ENCODE assay signal across 1 cellular context in the genomic region with DNA sequence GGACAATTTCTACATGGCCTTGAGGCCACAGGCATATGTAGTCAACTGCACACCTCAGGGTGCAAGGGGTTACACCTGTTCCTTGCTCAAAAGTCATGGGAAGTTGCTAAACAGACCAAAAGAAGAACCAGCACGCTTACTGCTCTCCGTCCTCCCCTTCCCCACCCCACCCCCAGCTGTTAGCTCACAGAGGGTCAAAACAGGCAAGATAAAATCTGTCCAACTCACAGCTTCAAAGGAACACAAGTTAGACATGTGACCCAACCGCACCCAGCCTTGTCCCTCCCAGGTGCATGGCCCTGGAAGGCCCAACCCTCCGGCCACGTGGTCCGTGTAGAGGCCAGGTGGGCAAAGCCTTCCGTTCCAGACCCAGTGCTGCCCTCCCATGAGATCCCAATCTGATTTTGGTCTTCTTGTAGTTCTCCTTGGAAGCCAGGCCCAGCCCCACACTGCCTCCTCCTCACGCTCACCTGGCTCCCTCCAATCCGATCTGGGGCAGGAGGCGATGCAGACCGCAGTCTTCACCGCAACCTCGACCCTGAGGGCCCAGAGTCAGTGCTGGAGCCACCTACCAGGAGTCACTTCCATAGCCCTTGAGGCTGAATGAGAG.
A peak's percentile ranks its signal among the peaks of the same experiment; 100 is the strongest.
TF ChIP-seq lines count a peak whose summit lies in the region.

No MANE protein-coding gene starts in this region.

TF ChIP-seq in K562, 482 proteins besides CTCF, POLR2A, EP300 and RAD21 (continued from another document and continues in another):
- TF ChIP-seq, protein P1, sequence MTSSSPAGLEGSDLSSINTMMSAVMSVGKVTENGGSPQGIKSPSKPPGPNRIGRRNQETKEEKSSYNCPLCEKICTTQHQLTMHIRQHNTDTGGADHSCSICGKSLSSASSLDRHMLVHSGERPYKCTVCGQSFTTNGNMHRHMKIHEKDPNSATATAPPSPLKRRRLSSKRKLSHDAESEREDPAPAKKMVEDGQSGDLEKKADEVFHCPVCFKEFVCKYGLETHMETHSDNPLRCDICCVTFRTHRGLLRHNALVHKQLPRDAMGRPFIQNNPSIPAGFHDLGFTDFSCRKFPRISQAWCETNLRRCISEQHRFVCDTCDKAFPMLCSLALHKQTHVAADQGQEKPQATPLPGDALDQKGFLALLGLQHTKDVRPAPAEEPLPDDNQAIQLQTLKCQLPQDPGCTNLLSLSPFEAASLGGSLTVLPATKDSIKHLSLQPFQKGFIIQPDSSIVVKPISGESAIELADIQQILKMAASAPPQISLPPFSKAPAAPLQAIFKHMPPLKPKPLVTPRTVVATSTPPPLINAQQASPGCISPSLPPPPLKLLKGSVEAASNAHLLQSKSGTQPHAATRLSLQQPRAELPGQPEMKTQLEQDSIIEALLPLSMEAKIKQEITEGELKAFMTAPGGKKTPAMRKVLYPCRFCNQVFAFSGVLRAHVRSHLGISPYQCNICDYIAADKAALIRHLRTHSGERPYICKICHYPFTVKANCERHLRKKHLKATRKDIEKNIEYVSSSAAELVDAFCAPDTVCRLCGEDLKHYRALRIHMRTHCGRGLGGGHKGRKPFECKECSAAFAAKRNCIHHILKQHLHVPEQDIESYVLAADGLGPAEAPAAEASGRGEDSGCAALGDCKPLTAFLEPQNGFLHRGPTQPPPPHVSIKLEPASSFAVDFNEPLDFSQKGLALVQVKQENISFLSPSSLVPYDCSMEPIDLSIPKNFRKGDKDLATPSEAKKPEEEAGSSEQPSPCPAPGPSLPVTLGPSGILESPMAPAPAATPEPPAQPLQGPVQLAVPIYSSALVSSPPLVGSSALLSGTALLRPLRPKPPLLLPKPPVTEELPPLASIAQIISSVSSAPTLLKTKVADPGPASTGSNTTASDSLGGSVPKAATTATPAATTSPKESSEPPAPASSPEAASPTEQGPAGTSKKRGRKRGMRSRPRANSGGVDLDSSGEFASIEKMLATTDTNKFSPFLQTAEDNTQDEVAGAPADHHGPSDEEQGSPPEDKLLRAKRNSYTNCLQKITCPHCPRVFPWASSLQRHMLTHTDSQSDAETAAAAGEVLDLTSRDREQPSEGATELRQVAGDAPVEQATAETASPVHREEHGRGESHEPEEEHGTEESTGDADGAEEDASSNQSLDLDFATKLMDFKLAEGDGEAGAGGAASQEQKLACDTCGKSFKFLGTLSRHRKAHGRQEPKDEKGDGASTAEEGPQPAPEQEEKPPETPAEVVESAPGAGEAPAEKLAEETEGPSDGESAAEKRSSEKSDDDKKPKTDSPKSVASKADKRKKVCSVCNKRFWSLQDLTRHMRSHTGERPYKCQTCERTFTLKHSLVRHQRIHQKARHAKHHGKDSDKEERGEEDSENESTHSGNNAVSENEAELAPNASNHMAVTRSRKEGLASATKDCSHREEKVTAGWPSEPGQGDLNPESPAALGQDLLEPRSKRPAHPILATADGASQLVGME (CRISPR knock-in tag; IDR thresholded peaks at IDR 0.05) = peak; percentile 74; the same call in 1 of the 2 replicates
- TF ChIP-seq, protein P2, sequence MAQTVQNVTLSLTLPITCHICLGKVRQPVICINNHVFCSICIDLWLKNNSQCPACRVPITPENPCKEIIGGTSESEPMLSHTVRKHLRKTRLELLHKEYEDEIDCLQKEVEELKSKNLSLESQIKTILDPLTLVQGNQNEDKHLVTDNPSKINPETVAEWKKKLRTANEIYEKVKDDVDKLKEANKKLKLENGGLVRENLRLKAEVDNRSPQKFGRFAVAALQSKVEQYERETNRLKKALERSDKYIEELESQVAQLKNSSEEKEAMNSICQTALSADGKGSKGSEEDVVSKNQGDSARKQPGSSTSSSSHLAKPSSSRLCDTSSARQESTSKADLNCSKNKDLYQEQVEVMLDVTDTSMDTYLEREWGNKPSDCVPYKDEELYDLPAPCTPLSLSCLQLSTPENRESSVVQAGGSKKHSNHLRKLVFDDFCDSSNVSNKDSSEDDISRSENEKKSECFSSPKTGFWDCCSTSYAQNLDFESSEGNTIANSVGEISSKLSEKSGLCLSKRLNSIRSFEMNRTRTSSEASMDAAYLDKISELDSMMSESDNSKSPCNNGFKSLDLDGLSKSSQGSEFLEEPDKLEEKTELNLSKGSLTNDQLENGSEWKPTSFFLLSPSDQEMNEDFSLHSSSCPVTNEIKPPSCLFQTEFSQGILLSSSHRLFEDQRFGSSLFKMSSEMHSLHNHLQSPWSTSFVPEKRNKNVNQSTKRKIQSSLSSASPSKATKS (CRISPR knock-in tag; IDR thresholded peaks at IDR 0.05) = 0 out of 2 replicates have a peak, but pooled peaks have one; percentile 67
- no peak for TF ChIP-seq ZNF3 (CRISPR knock-in tag; IDR thresholded peaks at IDR 0.05)
- peak; percentile 70; the same call in 1 of the 2 replicates for TF ChIP-seq KLF1 (tag; IDR thresholded peaks at IDR 0.05)
- TF ChIP-seq, protein P3, sequence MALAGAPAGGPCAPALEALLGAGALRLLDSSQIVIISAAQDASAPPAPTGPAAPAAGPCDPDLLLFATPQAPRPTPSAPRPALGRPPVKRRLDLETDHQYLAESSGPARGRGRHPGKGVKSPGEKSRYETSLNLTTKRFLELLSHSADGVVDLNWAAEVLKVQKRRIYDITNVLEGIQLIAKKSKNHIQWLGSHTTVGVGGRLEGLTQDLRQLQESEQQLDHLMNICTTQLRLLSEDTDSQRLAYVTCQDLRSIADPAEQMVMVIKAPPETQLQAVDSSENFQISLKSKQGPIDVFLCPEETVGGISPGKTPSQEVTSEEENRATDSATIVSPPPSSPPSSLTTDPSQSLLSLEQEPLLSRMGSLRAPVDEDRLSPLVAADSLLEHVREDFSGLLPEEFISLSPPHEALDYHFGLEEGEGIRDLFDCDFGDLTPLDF (CRISPR knock-in tag; IDR thresholded peaks at IDR 0.05) = no peak
- TF ChIP-seq POLR2AphosphoS2 (IDR thresholded peaks at IDR 0.05; ENCODE audit: low read length) = no peak
- TF ChIP-seq KDM2B (CRISPR knock-in tag; IDR thresholded peaks at IDR 0.05) = 0 out of 2 replicates have a peak, but pooled peaks have one; percentile 74
- TF ChIP-seq NFRKB (IDR thresholded peaks at IDR 0.05; ENCODE audit: low read depth) = peak; percentile 73
- TF ChIP-seq, protein P4, sequence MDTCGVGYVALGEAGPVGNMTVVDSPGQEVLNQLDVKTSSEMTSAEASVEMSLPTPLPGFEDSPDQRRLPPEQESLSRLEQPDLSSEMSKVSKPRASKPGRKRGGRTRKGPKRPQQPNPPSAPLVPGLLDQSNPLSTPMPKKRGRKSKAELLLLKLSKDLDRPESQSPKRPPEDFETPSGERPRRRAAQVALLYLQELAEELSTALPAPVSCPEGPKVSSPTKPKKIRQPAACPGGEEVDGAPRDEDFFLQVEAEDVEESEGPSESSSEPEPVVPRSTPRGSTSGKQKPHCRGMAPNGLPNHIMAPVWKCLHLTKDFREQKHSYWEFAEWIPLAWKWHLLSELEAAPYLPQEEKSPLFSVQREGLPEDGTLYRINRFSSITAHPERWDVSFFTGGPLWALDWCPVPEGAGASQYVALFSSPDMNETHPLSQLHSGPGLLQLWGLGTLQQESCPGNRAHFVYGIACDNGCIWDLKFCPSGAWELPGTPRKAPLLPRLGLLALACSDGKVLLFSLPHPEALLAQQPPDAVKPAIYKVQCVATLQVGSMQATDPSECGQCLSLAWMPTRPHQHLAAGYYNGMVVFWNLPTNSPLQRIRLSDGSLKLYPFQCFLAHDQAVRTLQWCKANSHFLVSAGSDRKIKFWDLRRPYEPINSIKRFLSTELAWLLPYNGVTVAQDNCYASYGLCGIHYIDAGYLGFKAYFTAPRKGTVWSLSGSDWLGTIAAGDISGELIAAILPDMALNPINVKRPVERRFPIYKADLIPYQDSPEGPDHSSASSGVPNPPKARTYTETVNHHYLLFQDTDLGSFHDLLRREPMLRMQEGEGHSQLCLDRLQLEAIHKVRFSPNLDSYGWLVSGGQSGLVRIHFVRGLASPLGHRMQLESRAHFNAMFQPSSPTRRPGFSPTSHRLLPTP (IDR thresholded peaks at IDR 0.05; ENCODE audit: borderline replicate concordance, extremely low read depth, insufficient read length) = no peak
- no peak for TF ChIP-seq GABPB1 (CRISPR knock-in tag; IDR thresholded peaks at IDR 0.05)
- TF ChIP-seq NCOA6 (IDR thresholded peaks at IDR 0.05) = no peak
- no peak for TF ChIP-seq ZNF695 (CRISPR knock-in tag; IDR thresholded peaks at IDR 0.05)
- TF ChIP-seq CHCHD3 (CRISPR knock-in tag; IDR thresholded peaks at IDR 0.05) = no peak
- TF ChIP-seq SUPT5H (IDR thresholded peaks at IDR 0.05) = no peak
- no peak for TF ChIP-seq MBD2 (IDR thresholded peaks at IDR 0.05; ENCODE audit: borderline replicate concordance, low read depth)
- peak; percentile 75 for TF ChIP-seq BRD9 (IDR thresholded peaks at IDR 0.05; ENCODE audit: low read depth, partially characterized antibody)
- TF ChIP-seq, protein P5, sequence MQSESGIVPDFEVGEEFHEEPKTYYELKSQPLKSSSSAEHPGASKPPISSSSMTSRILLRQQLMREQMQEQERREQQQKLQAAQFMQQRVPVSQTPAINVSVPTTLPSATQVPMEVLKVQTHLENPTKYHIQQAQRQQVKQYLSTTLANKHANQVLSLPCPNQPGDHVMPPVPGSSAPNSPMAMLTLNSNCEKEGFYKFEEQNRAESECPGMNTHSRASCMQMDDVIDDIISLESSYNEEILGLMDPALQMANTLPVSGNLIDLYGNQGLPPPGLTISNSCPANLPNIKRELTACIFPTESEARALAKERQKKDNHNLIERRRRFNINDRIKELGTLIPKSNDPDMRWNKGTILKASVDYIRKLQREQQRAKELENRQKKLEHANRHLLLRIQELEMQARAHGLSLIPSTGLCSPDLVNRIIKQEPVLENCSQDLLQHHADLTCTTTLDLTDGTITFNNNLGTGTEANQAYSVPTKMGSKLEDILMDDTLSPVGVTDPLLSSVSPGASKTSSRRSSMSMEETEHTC (IDR thresholded peaks at IDR 0.05) = peak; percentile 92
- TF ChIP-seq NFYB (IDR thresholded peaks at IDR 0.05; ENCODE audit: extremely low read depth, insufficient read length) = no peak
- TF ChIP-seq TEAD2 (tag; IDR thresholded peaks at IDR 0.05) = peak; percentile 62; the same call in 1 of the 2 replicates
- TF ChIP-seq RNF2 (IDR thresholded peaks at IDR 0.05) = peak; percentile 86
- TF ChIP-seq FOSL1 (tag; conservative IDR thresholded peaks at IDR 0.05) = peak; percentile 71
- no peak for TF ChIP-seq COPS2 (conservative IDR thresholded peaks at IDR 0.05)
- peak; percentile 95 for TF ChIP-seq DMBX1 (CRISPR knock-in tag; IDR thresholded peaks at IDR 0.05; ENCODE audit: borderline replicate concordance)
- no peak for TF ChIP-seq RFX1 (IDR thresholded peaks at IDR 0.05)
- TF ChIP-seq, protein P6, sequence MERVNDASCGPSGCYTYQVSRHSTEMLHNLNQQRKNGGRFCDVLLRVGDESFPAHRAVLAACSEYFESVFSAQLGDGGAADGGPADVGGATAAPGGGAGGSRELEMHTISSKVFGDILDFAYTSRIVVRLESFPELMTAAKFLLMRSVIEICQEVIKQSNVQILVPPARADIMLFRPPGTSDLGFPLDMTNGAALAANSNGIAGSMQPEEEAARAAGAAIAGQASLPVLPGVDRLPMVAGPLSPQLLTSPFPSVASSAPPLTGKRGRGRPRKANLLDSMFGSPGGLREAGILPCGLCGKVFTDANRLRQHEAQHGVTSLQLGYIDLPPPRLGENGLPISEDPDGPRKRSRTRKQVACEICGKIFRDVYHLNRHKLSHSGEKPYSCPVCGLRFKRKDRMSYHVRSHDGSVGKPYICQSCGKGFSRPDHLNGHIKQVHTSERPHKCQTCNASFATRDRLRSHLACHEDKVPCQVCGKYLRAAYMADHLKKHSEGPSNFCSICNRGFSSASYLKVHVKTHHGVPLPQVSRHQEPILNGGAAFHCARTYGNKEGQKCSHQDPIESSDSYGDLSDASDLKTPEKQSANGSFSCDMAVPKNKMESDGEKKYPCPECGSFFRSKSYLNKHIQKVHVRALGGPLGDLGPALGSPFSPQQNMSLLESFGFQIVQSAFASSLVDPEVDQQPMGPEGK (CRISPR knock-in tag; IDR thresholded peaks at IDR 0.05; ENCODE audit: borderline replicate concordance) = peak; percentile 39; the same call in 1 of the 2 replicates
- TF ChIP-seq RFX7 (CRISPR knock-in tag; IDR thresholded peaks at IDR 0.05) = no peak
- peak; percentile 80; the same call in 1 of the 2 replicates for TF ChIP-seq ZNF140 (CRISPR knock-in tag; IDR thresholded peaks at IDR 0.05)
- no peak for TF ChIP-seq RFX5 (IDR thresholded peaks at IDR 0.05; ENCODE audit: low read depth, low read length)
- TF ChIP-seq TSC22D4 (tag; IDR thresholded peaks at IDR 0.05) = no peak
- TF ChIP-seq, protein P7, sequence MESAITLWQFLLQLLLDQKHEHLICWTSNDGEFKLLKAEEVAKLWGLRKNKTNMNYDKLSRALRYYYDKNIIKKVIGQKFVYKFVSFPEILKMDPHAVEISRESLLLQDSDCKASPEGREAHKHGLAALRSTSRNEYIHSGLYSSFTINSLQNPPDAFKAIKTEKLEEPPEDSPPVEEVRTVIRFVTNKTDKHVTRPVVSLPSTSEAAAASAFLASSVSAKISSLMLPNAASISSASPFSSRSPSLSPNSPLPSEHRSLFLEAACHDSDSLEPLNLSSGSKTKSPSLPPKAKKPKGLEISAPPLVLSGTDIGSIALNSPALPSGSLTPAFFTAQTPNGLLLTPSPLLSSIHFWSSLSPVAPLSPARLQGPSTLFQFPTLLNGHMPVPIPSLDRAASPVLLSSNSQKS (CRISPR knock-in tag; IDR thresholded peaks at IDR 0.05) = peak; percentile 8; the same call in 1 of the 2 replicates
- TF ChIP-seq RBM25 (IDR thresholded peaks at IDR 0.05; ENCODE audit: low read depth, low read length, severe bottlenecking) = no peak
- 0 out of 2 replicates have a peak, but pooled peaks have one; percentile 37 for TF ChIP-seq PTTG1 (tag; IDR thresholded peaks at IDR 0.05; ENCODE audit: low read depth)
- TF ChIP-seq SOX6 (IDR thresholded peaks at IDR 0.05) = peak; percentile 83
- TF ChIP-seq CHD4 (IDR thresholded peaks at IDR 0.05; ENCODE audit: insufficient read depth, insufficient replicate concordance, low read depth, low read length, poor library complexity, severe bottlenecking) = no peak
- no peak for TF ChIP-seq SP2 (IDR thresholded peaks at IDR 0.05; ENCODE audit: extremely low read depth, low read depth, low read length, poor library complexity, severe bottlenecking)
- no peak for TF ChIP-seq ELF1 (tag; IDR thresholded peaks at IDR 0.05)
- no peak for TF ChIP-seq NFIX (CRISPR knock-in tag; IDR thresholded peaks at IDR 0.05; ENCODE audit: low read depth)
- no peak for TF ChIP-seq PHF21A (IDR thresholded peaks at IDR 0.05; ENCODE audit: borderline replicate concordance, low read depth)
- no peak for TF ChIP-seq ZBTB7A (IDR thresholded peaks at IDR 0.05; ENCODE audit: borderline replicate concordance, control insufficient read depth, low read depth, low read length)
- TF ChIP-seq, protein P8, sequence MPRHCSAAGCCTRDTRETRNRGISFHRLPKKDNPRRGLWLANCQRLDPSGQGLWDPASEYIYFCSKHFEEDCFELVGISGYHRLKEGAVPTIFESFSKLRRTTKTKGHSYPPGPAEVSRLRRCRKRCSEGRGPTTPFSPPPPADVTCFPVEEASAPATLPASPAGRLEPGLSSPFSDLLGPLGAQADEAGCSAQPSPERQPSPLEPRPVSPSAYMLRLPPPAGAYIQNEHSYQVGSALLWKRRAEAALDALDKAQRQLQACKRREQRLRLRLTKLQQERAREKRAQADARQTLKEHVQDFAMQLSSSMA (CRISPR knock-in tag; IDR thresholded peaks at IDR 0.05) = no peak
